Comparison of ENCODE assay signal across 20 cellular contexts in genomic region chr6:5744497-5744896, GRCh38.
DNase-seq lines count a peak whose midpoint lies in the region; ATAC-seq, FAIRE-seq and TF ChIP-seq lines count a peak whose summit lies in the region.
"Had no signal": no experiment of that assay in that cellular context is flagged by ENCODE, and none has a peak within 500 bp of the region (broad histone marks: within the 10 kb centered on the region; RNA-seq: fewer than 3 reads in every experiment).

No MANE protein-coding gene starts in this region.

- H3K4me1 Mint-ChIP-seq in natural killer cell treated with Interleukin-12 subunit alpha and Interleukin-12 subunit beta and Interleukin-15 and Interleukin-18, amount 100 ng/mL, for 72 hours (ENCODE audit: low read depth in 2 of 2), result peaks cover 0 to 19% of the 10 kb centered on the region in 2 donors
- H3K4me1 Mint-ChIP-seq: IgD-negative memory B cell had no signal

- DNase-seq in SK-N-SH, result peak; percentile 47
- DNase-seq in NCI-H2029 (lab: John Stamatoyannopoulos, UW), result peak; percentile 57
- peak; percentile 15 for DNase-seq in small intestine
- no peak for DNase-seq in kidney tubule cell (ENCODE audit: low spot score)
- no peak for DNase-seq in natural killer cell treated with Interleukin-12 subunit alpha and Interleukin-12 subunit beta and Interleukin-15 and Interleukin-18, amount 100 ng/mL, for 72 hours (ENCODE audit: low spot score)
- DNase-seq: C1 segment of cervical spinal cord, GDM1, H7, HFFc6, MM.1S, NCI-H1092, NCI-H2227 treated with DMSO at 0.1 percent for 48 hours, NCI-H510A treated with DMSO at 0.1 percent for 48 hours had no signal

- H3K27me3 ChIP-seq in SK-N-SH (ENCODE audit: insufficient read depth), result no peaks in the 10 kb centered on the region
- H3K27me3 ChIP-seq in BLaER1 treated with 17β-estradiol and CSF1 and Interleukin-3, amounts not matched to agents 10 nM and 100 nM, result no peaks in the 10 kb centered on the region
- no peaks in the 10 kb centered on the region for H3K27me3 ChIP-seq in small intestine (ENCODE audit: control insufficient read depth in 2 of 2, insufficient read depth in 2 of 2, low read length in 2 of 2)
- H3K27me3 ChIP-seq: SJSA1 had no signal

- no peak for FAIRE-seq in small intestine (lab: Jason Lieb, UNC)
- FAIRE-seq: A549, D721Med had no signal

- H3K27ac Mint-ChIP-seq in natural killer cell treated with Interleukin-12 subunit alpha and Interleukin-12 subunit beta and Interleukin-15 and Interleukin-18, amount 100 ng/mL, for 72 hours, result no peak overlapping the region
- H3K27ac Mint-ChIP-seq: HFFc6, IgD-negative memory B cell had no signal

- CTCF ChIA-PET in SK-N-SH (lab: Yijun Ruan, JAX), result interaction anchor here (0.6 to 3.3 kb wide), 3 partner anchors 17 to 273 kb away, joined by 4 to 17 read pairs (median 5); no protein-coding TSS in a partner anchor

- no peak overlapping the region for H3K4me3 ChIP-seq in SK-N-SH (ENCODE audit: low read depth in 2 of 2, low read length in 1 of 2)
- no peak overlapping the region for H3K4me3 ChIP-seq in BLaER1 treated with 17β-estradiol and CSF1 and Interleukin-3, amounts not matched to agents 10 nM and 100 nM
- H3K4me3 ChIP-seq in small intestine (ENCODE audit: low read depth in 1 of 2, low read length in 2 of 2), result no peak overlapping the region
- H3K4me3 ChIP-seq: A549, SJSA1 had no signal

- no peak overlapping the region for H3K9ac ChIP-seq in SK-N-SH
- H3K9ac ChIP-seq in BLaER1 treated with 17β-estradiol and CSF1 and Interleukin-3, amounts not matched to agents 10 nM and 100 nM, result no peak overlapping the region

- peak in 1 of 2 experiments; percentile 62; a peak in 2 of 4 replicates for TF ChIP-seq EP300 in SK-N-SH (IDR thresholded peaks at IDR 0.05; ENCODE audit: borderline replicate concordance in 1 of 2, low read depth in 1 of 2, low read length in 1 of 2)

- H3K36me3 Mint-ChIP-seq in natural killer cell treated with Interleukin-12 subunit alpha and Interleukin-12 subunit beta and Interleukin-15 and Interleukin-18, amount 100 ng/mL, for 72 hours, result no peaks in the 10 kb centered on the region

- TF ChIP-seq RAD21 in SK-N-SH (IDR thresholded peaks at IDR 0.05; ENCODE audit: low read length), result no peak

- POLR2A ChIA-PET in SK-N-SH (lab: Yijun Ruan, JAX), result interaction anchor here (0.9 kb wide), 1 partner anchor 81 kb away, joined by 4 read pairs; no protein-coding TSS in a partner anchor

- H3K4me1 ChIP-seq in SK-N-SH (ENCODE audit: control insufficient read depth in 1 of 2, insufficient read depth in 2 of 2, low read depth in 1 of 2, low read length in 1 of 2) (peaks cover 0 to 57% of the 10 kb centered on the region in 2 experiments; a peak in 2 of 4 replicates), small intestine (ENCODE audit: control insufficient read depth in 2 of 2, insufficient read depth in 1 of 2, low read depth in 1 of 2, low read length in 1 of 2) (no peaks in the 10 kb centered on the region)
- peaks cover 22 to 78% (median 65%) of the 10 kb centered on the region in 10 experiments for H3K4me1 ChIP-seq in BLaER1 treated with 17β-estradiol and CSF1 and Interleukin-3, amounts not matched to agents 10 nM and 100 nM
- H3K4me1 ChIP-seq: A549, SJSA1 had no signal

- no peaks in the 10 kb centered on the region for H3K79me2 ChIP-seq in SK-N-SH (ENCODE audit: insufficient read depth)

- no peaks in the 10 kb centered on the region for H3K36me3 ChIP-seq in SK-N-SH (replicated peaks in 1 of 2; ENCODE audit: control insufficient read depth in 1 of 2, insufficient read depth in 2 of 2, low read length in 1 of 2)
- H3K36me3 ChIP-seq in BLaER1 treated with 17β-estradiol and CSF1 and Interleukin-3, amounts not matched to agents 10 nM and 100 nM, result no peaks in the 10 kb centered on the region
- no peaks in the 10 kb centered on the region for H3K36me3 ChIP-seq in small intestine (ENCODE audit: control insufficient read depth in 2 of 2, insufficient read depth in 2 of 2, low read length in 2 of 2)
- H3K36me3 ChIP-seq: SJSA1 had no signal

- H4K20me1 ChIP-seq in SK-N-SH (ENCODE audit: insufficient read depth), result no peaks in the 10 kb centered on the region
- H4K20me1 ChIP-seq in BLaER1 treated with 17β-estradiol and CSF1 and Interleukin-3, amounts not matched to agents 10 nM and 100 nM, result no peaks in the 10 kb centered on the region

- H3K9me3 Mint-ChIP-seq in natural killer cell treated with Interleukin-12 subunit alpha and Interleukin-12 subunit beta and Interleukin-15 and Interleukin-18, amount 100 ng/mL, for 72 hours, result no peaks in the 10 kb centered on the region
- H3K9me3 Mint-ChIP-seq: HFFc6, IgD-negative memory B cell had no signal

- no peaks in the 10 kb centered on the region for H3K27me3 Mint-ChIP-seq in natural killer cell treated with Interleukin-12 subunit alpha and Interleukin-12 subunit beta and Interleukin-15 and Interleukin-18, amount 100 ng/mL, for 72 hours
- H3K27me3 Mint-ChIP-seq: IgD-negative memory B cell had no signal

- H3F3A ChIP-seq in SK-N-SH (replicated peaks; ENCODE audit: insufficient read depth), result no peaks in the 10 kb centered on the region

- peak overlapping the region in 1 of 2 experiments; percentile 65; a peak in 2 of 4 replicates for H3K27ac ChIP-seq in SK-N-SH (ENCODE audit: low read depth in 2 of 2, low read length in 1 of 2)
- H3K27ac ChIP-seq in BLaER1 treated with 17β-estradiol and CSF1 and Interleukin-3, amounts not matched to agents 10 nM and 100 nM, result peak overlapping the region in 4 of 11 experiments; percentile 6 to 71 (median 66); a peak in 3 of 22 replicates
- no peak overlapping the region for H3K27ac ChIP-seq in small intestine (ENCODE audit: low read depth in 1 of 2, low read length in 1 of 2)
- H3K27ac ChIP-seq: A549, HL-60, SJSA1 had no signal

- WGBS in SK-N-SH (ENCODE audit: low lambda C conversion rate), result 74% methylated on average over 5 of the region's 5 CpGs
- WGBS in small intestine, 3 donors, result 79 to 84% (median 81%) methylated on average over 5 of the region's 5 CpGs

- no peak overlapping the region for H2AFZ ChIP-seq in SK-N-SH (ENCODE audit: low read depth)

- H3K9me3 ChIP-seq in SK-N-SH (no peaks in the 10 kb centered on the region), small intestine (ENCODE audit: control insufficient read depth, low read depth) (no peaks in the 10 kb centered on the region)
- peaks cover 0 to 9% (median 0%) of the 10 kb centered on the region in 11 experiments; a peak in 3 of 22 replicates for H3K9me3 ChIP-seq in BLaER1 treated with 17β-estradiol and CSF1 and Interleukin-3, amounts not matched to agents 10 nM and 100 nM (replicated peaks in 1 of 11)
- H3K9me3 ChIP-seq: A549, SJSA1 had no signal

- H3K4me3 Mint-ChIP-seq in natural killer cell treated with Interleukin-12 subunit alpha and Interleukin-12 subunit beta and Interleukin-15 and Interleukin-18, amount 100 ng/mL, for 72 hours, result no peak overlapping the region
- H3K4me3 Mint-ChIP-seq: HFFc6, IgD-negative memory B cell had no signal

- H3K4me2 ChIP-seq in SK-N-SH, result no peak overlapping the region
- peak overlapping the region in 7 of 11 experiments; percentile 13 to 91 (median 73); a peak in 11 of 22 replicates for H3K4me2 ChIP-seq in BLaER1 treated with 17β-estradiol and CSF1 and Interleukin-3, amounts not matched to agents 10 nM and 100 nM
- H3K4me2 ChIP-seq: A549 had no signal

- H3K9me2 ChIP-seq in SK-N-SH, result no peaks in the 10 kb centered on the region

- no peak for TF ChIP-seq CTCF in SK-N-SH (IDR thresholded peaks at IDR 0.05)

- no peak for ATAC-seq in SK-N-SH treated with all-trans-retinoic acid at 6 μM for 48 hours
- no peak for ATAC-seq in natural killer cell treated with Interleukin-12 subunit alpha and Interleukin-12 subunit beta and Interleukin-15 and Interleukin-18, amount 100 ng/mL, for 72 hours
- ATAC-seq: A549 had no signal

TF ChIP-seq in SK-N-SH, 30 proteins besides CTCF, POLR2A, EP300 and RAD21:
- TF ChIP-seq GATA2 (CRISPR knock-in tag; IDR thresholded peaks at IDR 0.05), result peak; percentile 78
- no peak for TF ChIP-seq SMC3 (IDR thresholded peaks at IDR 0.05; ENCODE audit: low read depth, low read length)
- TF ChIP-seq RFX5 (IDR thresholded peaks at IDR 0.05; ENCODE audit: low read length), result no peak
- peak; percentile 35; the same call in 1 of the 2 replicates for TF ChIP-seq RCOR1 (IDR thresholded peaks at IDR 0.05; ENCODE audit: low read length)
- TF ChIP-seq MXI1 (IDR thresholded peaks at IDR 0.05; ENCODE audit: low read depth, low read length), result peak; percentile 41; the same call in 1 of the 2 replicates
TF ChIP-seq in SK-N-SH: peak in this region for 3.

TF ChIP-seq in SK-N-SH treated with all-trans-retinoic acid at 6 μM for 48 hours, 23 proteins besides CTCF, POLR2A, EP300 and RAD21 (continues in another document):
- TF ChIP-seq POU6F1 (CRISPR knock-in tag; IDR thresholded peaks at IDR 0.05; ENCODE audit: borderline replicate concordance, low read depth), result no peak

Comparison
In these comparisons a context has a peak if more than half of its experiments do, and no peak if none do; other contexts are left out.
1. DNase-seq: peak in SK-N-SH (single experiment), NCI-H2029 (single experiment) and small intestine (single experiment); none in kidney tubule cell (single experiment) and natural killer cell treated with Interleukin-12 subunit alpha and Interleukin-12 subunit beta and Interleukin-15 and Interleukin-18, amount 100 ng/mL, for 72 hours (single experiment).